Comparison of ENCODE assay signal across 9 cellular contexts in genomic region chr18:62399781-62400308, GRCh38.
DNase-seq lines count a peak whose midpoint lies in the region; ATAC-seq lines count a peak whose summit lies in the region.
"Had no signal": no experiment of that assay in that cellular context is flagged by ENCODE, and none has a peak within 500 bp of the region (broad histone marks: within the 10 kb centered on the region; RNA-seq: fewer than 3 reads in every experiment).

No MANE protein-coding gene starts in this region.

- H3K9me3 Mint-ChIP-seq in T-helper 1 cell treated with Interleukin-12 subunit alpha and Interleukin-12 subunit beta and Interleukin-4 antibody, amounts not matched to agents 30 μg/mL and 1 μg/mL, for 36 hours: peaks cover 15% of the 10 kb centered on the region
- peaks cover 18% of the 10 kb centered on the region for H3K9me3 Mint-ChIP-seq in activated CD4-positive, alpha-beta T cell treated with anti-CD3 and anti-CD28 coated beads, Interleukin-2, amount 10 ng/mL, durations not matched to agents 7 days and 5 days

- H3K9me3 ChIP-seq in mucosa of rectum (ENCODE audit: control insufficient read depth in 2 of 2, low read length in 2 of 2) (no peaks in the 10 kb centered on the region), aorta (ENCODE audit: control insufficient read depth, low read length) (no peaks in the 10 kb centered on the region)

- no peak overlapping the region for H3K9ac ChIP-seq in mucosa of rectum (ENCODE audit: low read depth in 1 of 2, low read length in 2 of 2)

- peak overlapping the region; percentile 78 for H3K27ac Mint-ChIP-seq in T-helper 1 cell treated with Interleukin-12 subunit alpha and Interleukin-12 subunit beta and Interleukin-4 antibody, amounts not matched to agents 30 μg/mL and 1 μg/mL, for 36 hours
- no peak overlapping the region for H3K27ac Mint-ChIP-seq in activated CD4-positive, alpha-beta T cell treated with anti-CD3 and anti-CD28 coated beads, Interleukin-2, amount 10 ng/mL, durations not matched to agents 7 days and 5 days
- H3K27ac Mint-ChIP-seq: CD4-positive, CD25-positive, alpha-beta regulatory T cell had no signal

- peaks cover 3 to 15% of the 10 kb centered on the region in 2 donors for H3K4me1 ChIP-seq in mucosa of rectum (ENCODE audit: control insufficient read depth in 2 of 2, insufficient read depth in 2 of 2, low read length in 2 of 2)
- H3K4me1 ChIP-seq in aorta (ENCODE audit: control insufficient read depth in 1 of 2, insufficient read depth in 2 of 2, low read length in 2 of 2): no peaks in the 10 kb centered on the region

- peaks cover 41% of the 10 kb centered on the region for H3K4me1 Mint-ChIP-seq in T-helper 1 cell treated with Interleukin-12 subunit alpha and Interleukin-12 subunit beta and Interleukin-4 antibody, amounts not matched to agents 30 μg/mL and 1 μg/mL, for 36 hours (ENCODE audit: low read depth)
- H3K4me1 Mint-ChIP-seq in activated CD4-positive, alpha-beta T cell treated with anti-CD3 and anti-CD28 coated beads, Interleukin-2, amount 10 ng/mL, durations not matched to agents 7 days and 5 days: peaks cover 41% of the 10 kb centered on the region
- H3K4me1 Mint-ChIP-seq: CD4-positive, CD25-positive, alpha-beta regulatory T cell had no signal

- H3K36me3 Mint-ChIP-seq in T-helper 1 cell treated with Interleukin-12 subunit alpha and Interleukin-12 subunit beta and Interleukin-4 antibody, amounts not matched to agents 30 μg/mL and 1 μg/mL, for 36 hours (ENCODE audit: low read depth): peaks cover 5% of the 10 kb centered on the region
- no peaks in the 10 kb centered on the region for H3K36me3 Mint-ChIP-seq in activated CD4-positive, alpha-beta T cell treated with anti-CD3 and anti-CD28 coated beads, Interleukin-2, amount 10 ng/mL, durations not matched to agents 7 days and 5 days (ENCODE audit: low read depth)
- H3K36me3 Mint-ChIP-seq: CD4-positive, CD25-positive, alpha-beta regulatory T cell had no signal

- 15 to 25% methylated on average over 4 of the region's 4 CpGs for WGBS in aorta, 2 donors

- no peaks in the 10 kb centered on the region for H3K27me3 Mint-ChIP-seq in T-helper 1 cell treated with Interleukin-12 subunit alpha and Interleukin-12 subunit beta and Interleukin-4 antibody, amounts not matched to agents 30 μg/mL and 1 μg/mL, for 36 hours (ENCODE audit: low read depth)
- no peaks in the 10 kb centered on the region for H3K27me3 Mint-ChIP-seq in activated CD4-positive, alpha-beta T cell treated with anti-CD3 and anti-CD28 coated beads, Interleukin-2, amount 10 ng/mL, durations not matched to agents 7 days and 5 days

- no peaks in the 10 kb centered on the region for H3K36me3 ChIP-seq in mucosa of rectum (ENCODE audit: control insufficient read depth in 2 of 2, insufficient read depth in 2 of 2, low read length in 2 of 2)
- no peaks in the 10 kb centered on the region for H3K36me3 ChIP-seq in aorta (ENCODE audit: control insufficient read depth in 1 of 2, insufficient read depth in 2 of 2, low read length in 1 of 2)

- DNase-seq in NCI-H82 (lab: John Stamatoyannopoulos, UW): peak; percentile 27
- DNase-seq in NCI-H82 treated with DMSO at 0.1 percent for 48 hours (lab: John Stamatoyannopoulos, UW; ENCODE audit: unreplicated experiment): no peak
- no peak for DNase-seq in aorta
- DNase-seq in activated CD4-positive, alpha-beta T cell treated with anti-CD3 and anti-CD28 coated beads, Interleukin-2, amount 10 ng/mL, durations not matched to agents 7 days and 5 days: no peak
- DNase-seq: CD4-positive, CD25-positive, alpha-beta regulatory T cell had no signal

- H3K4me3 ChIP-seq in mucosa of rectum (ENCODE audit: low read length in 2 of 2) (no peak overlapping the region), aorta (ENCODE audit: low read length in 2 of 2) (no peak overlapping the region)

- intact Hi-C loops in aorta (cut with DNase I): no loop called here

- H3K27ac ChIP-seq in mucosa of rectum (ENCODE audit: low read depth in 2 of 2, low read length in 2 of 2) (peak overlapping the region; percentile 52 to 68), aorta (ENCODE audit: low read depth in 1 of 2, low read length in 2 of 2) (no peak overlapping the region)

- H3K27me3 ChIP-seq in mucosa of rectum (ENCODE audit: control insufficient read depth in 2 of 2, insufficient read depth in 2 of 2, low read length in 2 of 2): no peaks in the 10 kb centered on the region
- no peaks in the 10 kb centered on the region for H3K27me3 ChIP-seq in aorta (ENCODE audit: control insufficient read depth in 1 of 2, insufficient read depth in 2 of 2, low read length in 1 of 2)

- POLR2A ChIA-PET in activated CD4-positive, alpha-beta T cell treated with anti-CD3 and anti-CD28 coated beads, Interleukin-2, amount 10 ng/mL, durations not matched to agents 7 days and 5 days (lab: Charles Lee): no interaction called here

- CTCF ChIA-PET in activated CD4-positive, alpha-beta T cell treated with anti-CD3 and anti-CD28 coated beads, Interleukin-2, amount 10 ng/mL, durations not matched to agents 7 days and 5 days (lab: Charles Lee): interaction anchor here (0.5 to 1.4 kb wide), 4 partner anchors 21 to 674 kb away, joined by 3 to 6 read pairs (median 3); no protein-coding TSS in a partner anchor

- peak overlapping the region; percentile 15 for H3K4me3 Mint-ChIP-seq in T-helper 1 cell treated with Interleukin-12 subunit alpha and Interleukin-12 subunit beta and Interleukin-4 antibody, amounts not matched to agents 30 μg/mL and 1 μg/mL, for 36 hours
- no peak overlapping the region for H3K4me3 Mint-ChIP-seq in activated CD4-positive, alpha-beta T cell treated with anti-CD3 and anti-CD28 coated beads, Interleukin-2, amount 10 ng/mL, durations not matched to agents 7 days and 5 days
- H3K4me3 Mint-ChIP-seq: CD4-positive, CD25-positive, alpha-beta regulatory T cell had no signal

- ATAC-seq in HG03565 (IDR thresholded peaks at IDR 0.05; ENCODE audit: unreplicated experiment) (peak; percentile 63), aorta (ENCODE audit: low FRiP score) (no peak), HG03342 (IDR thresholded peaks at IDR 0.05; ENCODE audit: unreplicated experiment) (no peak)

Comparison
In these comparisons a context has a peak if more than half of its experiments do, and no peak if none do; other contexts are left out.
1. H3K27ac ChIP-seq: peak in mucosa of rectum (2 of 2); none in aorta (0 of 2).